In genomic region chr3:43620953-43621405, GRCh38 we compare ENCODE assay signal across 1 cellular context.
TF ChIP-seq lines count a peak whose summit lies in the region.

No MANE protein-coding gene starts in this region.

TF ChIP-seq in K562, 482 proteins besides CTCF, POLR2A, EP300 and RAD21 (continued from another document):
- TF ChIP-seq UBTF (IDR thresholded peaks at IDR 0.05; ENCODE audit: borderline replicate concordance in 1 of 2, low read depth in 2 of 2, low read length in 2 of 2) (0 out of 4 replicates have a peak, but pooled peaks of 1 of the 2 experiments have one; percentile 46), NR1H2 (CRISPR knock-in tag; IDR thresholded peaks at IDR 0.05) (0 out of 2 replicates have a peak, but pooled peaks have one; percentile 11), ZNF253 (CRISPR knock-in tag; conservative IDR thresholded peaks at IDR 0.05) (no peak), ZNF740 (CRISPR knock-in tag; IDR thresholded peaks at IDR 0.05) (no peak), ZNF740 (tag; IDR thresholded peaks at IDR 0.05) (peak in 1 of 2 experiments; percentile 21; a peak in 1 of 4 replicates), SIN3A (IDR thresholded peaks at IDR 0.05; ENCODE audit: borderline replicate concordance in 2 of 2, control insufficient read depth in 1 of 2, low read depth in 2 of 2, low read length in 2 of 2) (peak in 1 of 2 experiments; percentile 43; a peak in 1 of 4 replicates)
